1 cellular context compared by ENCODE assay signal in the genomic region with DNA sequence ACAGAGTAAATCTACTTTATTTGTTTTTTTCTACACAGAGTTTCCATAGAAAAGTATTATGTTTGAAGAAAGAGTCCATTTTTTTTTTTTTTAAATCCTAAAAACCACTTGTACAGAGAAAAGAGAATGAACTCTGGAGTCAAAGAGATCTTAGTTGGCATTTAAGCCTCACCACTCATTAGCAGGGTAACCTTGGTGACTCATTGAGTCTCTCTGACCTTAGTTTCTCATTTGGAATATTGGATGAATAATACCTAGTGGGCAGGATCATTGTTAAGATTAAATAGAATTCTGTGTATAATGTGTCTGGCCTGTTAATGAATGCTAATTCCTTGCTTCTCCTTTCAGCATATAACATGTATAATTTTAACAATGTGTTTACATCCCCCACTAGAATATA.
TF ChIP-seq lines count a peak whose summit lies in the region.

No MANE protein-coding gene starts in this region.

TF ChIP-seq in HEK293T, 16 proteins besides CTCF, POLR2A, EP300 and RAD21 (continued from another document):
- TF ChIP-seq FOXK2 (IDR thresholded peaks at IDR 0.05) (no peak), BHLHE40 (IDR thresholded peaks at IDR 0.05; ENCODE audit: borderline replicate concordance) (no peak), TARDBP (IDR thresholded peaks at IDR 0.05) (no peak)
